In the genomic region with DNA sequence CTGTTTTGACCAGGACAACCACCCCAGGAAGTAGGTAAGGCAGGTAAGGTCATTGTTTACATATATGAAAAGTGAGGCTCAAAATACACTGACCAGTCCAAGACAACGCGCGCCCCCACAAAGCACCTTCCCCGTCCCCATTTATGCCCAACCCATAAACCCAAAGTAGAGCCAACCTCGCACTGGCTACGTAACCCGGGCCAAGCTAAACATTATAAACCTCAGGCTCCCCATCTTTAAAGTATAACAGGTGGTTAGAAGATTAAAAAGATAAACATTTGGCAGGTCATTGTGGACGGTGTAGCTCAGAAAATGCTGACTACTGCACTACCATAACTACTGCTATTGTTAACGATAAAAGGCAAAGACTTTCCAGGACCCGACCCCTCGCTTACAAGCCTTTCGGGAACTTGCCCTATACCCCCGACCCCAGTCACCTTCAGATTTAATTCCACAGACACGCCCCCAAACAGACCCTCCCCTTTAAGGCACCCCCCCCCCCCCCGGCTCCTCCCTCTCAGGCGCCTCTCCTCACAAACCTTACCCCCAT, we compare ENCODE assay signal across 8 cellular contexts. TPM values are rescaled to one million over a fixed set of nuclear protein-coding genes. Genes with fewer than 3 reads are reported as not detected.
DNase-seq lines count a peak whose midpoint lies in the region; ATAC-seq and TF ChIP-seq lines count a peak whose summit lies in the region.

No MANE protein-coding gene starts in this region.

- in situ Hi-C loops in KBM-7 (cut with MboI; ENCODE audit: low pct_unique_long_range_greater_than_20kb, low sequenced_read_pairs) = no loop called here

- H3K36me3 ChIP-seq in DOHH2 (ENCODE audit: control insufficient read depth, low read length) (peaks cover 20% of the 10 kb centered on the region), Loucy (ENCODE audit: insufficient read depth, low read length) (no peaks in the 10 kb centered on the region)

- H3K27me3 Mint-ChIP-seq in brain = peaks cover 10% of the 10 kb centered on the region

- no peaks in the 10 kb centered on the region for H3K9me3 Mint-ChIP-seq in brain

- peak overlapping the region; percentile 84 to 97 (median 92) for H3K4me3 Mint-ChIP-seq in brain

- H3K4me1 ChIP-seq in DOHH2 (ENCODE audit: control insufficient read depth, low read length) (peaks cover 46% of the 10 kb centered on the region), Loucy (ENCODE audit: insufficient read depth, low read length, poor library complexity, severe bottlenecking) (peaks cover 44% of the 10 kb centered on the region)

- no peaks in the 10 kb centered on the region for H3K9me2 ChIP-seq in DOHH2 (replicated peaks; ENCODE audit: control insufficient read depth, low read length)
- no peaks in the 10 kb centered on the region for H3K9me2 ChIP-seq in Loucy (replicated peaks; ENCODE audit: low read depth, low read length)

- H2AFZ ChIP-seq in Loucy (ENCODE audit: low read length) = peak overlapping the region; percentile 80

- H3K79me2 ChIP-seq in DOHH2 (ENCODE audit: control insufficient read depth, low read length) (peaks cover 53% of the 10 kb centered on the region), Loucy (ENCODE audit: insufficient read depth, low read length) (peaks cover 54% of the 10 kb centered on the region)

- ATAC-seq in left lobe of liver = peak; percentile 64

- DNase-seq in left lobe of liver (ENCODE audit: low spot score) = no peak
- DNase-seq in KBM-7 = no peak
- DNase-seq in middle frontal gyrus (ENCODE audit: extremely low spot score, low spot score) = no peak
- no peak for DNase-seq in kidney tubule cell (ENCODE audit: low spot score)

- H3K4me3 ChIP-seq in DOHH2 (ENCODE audit: low read length) = peak overlapping the region; percentile 92
- peak overlapping the region; percentile 98 for H3K4me3 ChIP-seq in Loucy (ENCODE audit: low read length, poor library complexity, severe bottlenecking)

- H3K4me1 Mint-ChIP-seq in brain = peaks cover 75% of the 10 kb centered on the region

- peak overlapping the region; percentile 53 for H3K27ac ChIP-seq in DOHH2 (ENCODE audit: low read depth, low read length)
- peak overlapping the region; percentile 82 for H3K27ac ChIP-seq in temporal lobe (ENCODE audit: low read depth, low read length)

- TF ChIP-seq CTCF in DOHH2 (IDR thresholded peaks at IDR 0.05; ENCODE audit: low read depth, low read length, poor library complexity, severe bottlenecking) (no peak), Loucy (conservative IDR thresholded peaks at IDR 0.05; ENCODE audit: low read length) (no peak), brain (conservative IDR thresholded peaks at IDR 0.05) (no peak)

- no peaks in the 10 kb centered on the region for H3K27me3 ChIP-seq in DOHH2 (ENCODE audit: control insufficient read depth, low read length)
- H3K27me3 ChIP-seq in Loucy (ENCODE audit: insufficient read depth, low read length, poor library complexity, severe bottlenecking) = no peaks in the 10 kb centered on the region

- H4K20me1 ChIP-seq in DOHH2 (ENCODE audit: control insufficient read depth, insufficient read depth, low read depth, low read length) (0 out of 2 replicates have a peak, but pooled peaks cover 8% of the 10 kb centered on the region), Loucy (ENCODE audit: insufficient read depth, low read length, poor library complexity, severe bottlenecking) (peaks cover 35% of the 10 kb centered on the region)

- peak overlapping the region; percentile 84 for H3K9ac ChIP-seq in Loucy (ENCODE audit: low read depth, low read length, poor library complexity, severe bottlenecking)

- H3K4me2 ChIP-seq in DOHH2 (ENCODE audit: low read length) = peak overlapping the region; percentile 73
- H3K4me2 ChIP-seq in Loucy (ENCODE audit: low read depth, low read length, poor library complexity, severe bottlenecking) = peak overlapping the region; percentile 94

- H3K9me3 ChIP-seq in DOHH2 (ENCODE audit: control insufficient read depth, insufficient read depth, low read length) = no peaks in the 10 kb centered on the region
- no peaks in the 10 kb centered on the region for H3K9me3 ChIP-seq in Loucy (ENCODE audit: insufficient read depth, low read depth, low read length)

- peak overlapping the region; percentile 97 to 99 (median 98) for H3K27ac Mint-ChIP-seq in brain

- H3F3A ChIP-seq in DOHH2 (ENCODE audit: control insufficient read depth, insufficient read depth) (peaks cover 4% of the 10 kb centered on the region; the same call in 1 of the 2 replicates), Loucy (ENCODE audit: low read depth) (no peaks in the 10 kb centered on the region)

- H3K36me3 Mint-ChIP-seq in brain = peaks cover 18% of the 10 kb centered on the region

RNA-seq across cellular contexts. Expression of a gene that starts 0.5 kb away (rescaled TPM):
- polyA plus RNA-seq in brain (ENCODE audit: insufficient read depth, low read depth, low replicate concordance) = 419 TPM
- total RNA-seq in left lobe of liver = 59.0 TPM
- total RNA-seq in temporal lobe = 110 TPM

RNA-seq across cellular contexts. Expression of a gene that starts 0.8 kb away (rescaled TPM):
- polyA plus RNA-seq in brain (ENCODE audit: insufficient read depth, low read depth, low replicate concordance) = 40.8 TPM
- 7.6 TPM for total RNA-seq in left lobe of liver
- total RNA-seq in temporal lobe = 5.7 TPM

RNA-seq across cellular contexts. Expression of a gene that starts 23.2 kb away (rescaled TPM):
- polyA plus RNA-seq in brain (ENCODE audit: insufficient read depth, low read depth, low replicate concordance) = 180 TPM
- total RNA-seq in left lobe of liver (32.5 TPM), temporal lobe (34.4 TPM)

RNA-seq across cellular contexts. Expression of a gene that starts 25.9 kb away (rescaled TPM):
- polyA plus RNA-seq in brain (ENCODE audit: insufficient read depth, low read depth, low replicate concordance) = not detected
- total RNA-seq in left lobe of liver (0.43 TPM), temporal lobe (not detected)

RNA-seq across cellular contexts. Expression of a gene that starts 32.6 kb away (rescaled TPM):
- polyA plus RNA-seq in brain (ENCODE audit: insufficient read depth, low read depth, low replicate concordance) = 105 TPM
- total RNA-seq in left lobe of liver = 17.8 TPM
- total RNA-seq in temporal lobe = 12.5 TPM
